Comparison of ENCODE assay signal across 9 cellular contexts in the genomic region with DNA sequence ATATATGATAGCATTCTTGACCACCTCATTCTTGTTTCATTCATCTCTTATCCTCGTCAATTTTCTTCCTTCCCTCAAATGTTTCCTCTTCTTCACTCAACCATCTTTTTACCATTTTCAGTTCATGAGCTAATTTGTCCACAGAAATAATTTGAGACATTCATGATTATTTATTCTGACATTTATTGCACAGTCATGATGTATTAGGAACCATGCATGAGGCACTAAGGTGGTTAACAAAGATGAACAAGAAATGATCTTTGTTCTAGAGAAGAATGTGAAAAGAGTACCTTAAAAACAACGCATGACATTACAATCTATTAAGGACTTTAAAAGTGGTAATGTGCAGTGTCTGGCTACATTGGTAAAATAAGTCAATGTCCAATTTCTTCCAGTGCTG. TPM values are rescaled to one million over a fixed set of nuclear protein-coding genes. Genes with fewer than 3 reads are reported as not detected.
"Had no signal": no experiment of that assay in that cellular context is flagged by ENCODE, and none has a peak within 500 bp of the region (broad histone marks: within the 10 kb centered on the region; RNA-seq: fewer than 3 reads in every experiment).

No MANE protein-coding gene starts in this region.

- H3K4me2 ChIP-seq: KMS-11 had no signal

- H3K27ac Mint-ChIP-seq: HFFc6 had no signal

- H3K4me1 ChIP-seq: HAP-1 had no signal

- FAIRE-seq: HTR-8/SVneo had no signal

- ATAC-seq: HCT116 had no signal

- H3K36me3 ChIP-seq: HAP-1 had no signal

- H3K27ac ChIP-seq: GM23248, KMS-11 had no signal

- DNase-seq: GM23248, GOT3, H7, HFFc6, KBM-7 had no signal

- H3K9me3 Mint-ChIP-seq: HFFc6 had no signal

- H3K9ac ChIP-seq: GM23248, KMS-11 had no signal

- H3K9me3 ChIP-seq: HAP-1 had no signal

- H3K4me3 Mint-ChIP-seq: HFFc6 had no signal

- H3K4me3 ChIP-seq: GM23248, HAP-1 had no signal

- H2AFZ ChIP-seq: GM23248 had no signal

RNA-seq across cellular contexts. Expression of gene TEC, which starts 27.9 kb away (rescaled TPM):
- total RNA-seq: GM23248 had no signal
- polyA plus RNA-seq: GM23248 had no signal
